Comparison of ENCODE assay signal across 3 cellular contexts in genomic region chr2:66461751-66462150, GRCh38.
A peak's percentile ranks its signal among the peaks of the same experiment; 100 is the strongest.
TF ChIP-seq lines count a peak whose summit lies in the region.

No MANE protein-coding gene starts in this region.

TF ChIP-seq in SK-N-SH treated with all-trans-retinoic acid at 6 μM for 48 hours, 23 proteins besides CTCF, POLR2A, EP300 and RAD21:
- no peak for TF ChIP-seq BACH2 (CRISPR knock-in tag; IDR thresholded peaks at IDR 0.05; ENCODE audit: borderline replicate concordance)
- TF ChIP-seq ISL1 (CRISPR knock-in tag; IDR thresholded peaks at IDR 0.05): peak; percentile 15; the same call in 1 of the 2 replicates

TF ChIP-seq in SK-N-SH, 30 proteins besides CTCF, POLR2A, EP300 and RAD21:
- TF ChIP-seq USF2 (IDR thresholded peaks at IDR 0.05; ENCODE audit: borderline replicate concordance, low read depth, low read length): no peak
- TF ChIP-seq EZH2phosphoT487 (IDR thresholded peaks at IDR 0.05; ENCODE audit: borderline replicate concordance, low read depth): no peak
- TF ChIP-seq IRF3 (IDR thresholded peaks at IDR 0.05; ENCODE audit: low read depth, low read length): no peak
- TF ChIP-seq USF1 (IDR thresholded peaks at IDR 0.05; ENCODE audit: borderline replicate concordance, low read depth): no peak
- no peak for TF ChIP-seq SIN3A (IDR thresholded peaks at IDR 0.05; ENCODE audit: borderline replicate concordance, low read depth, low read length)
- TF ChIP-seq ZBTB33 (IDR thresholded peaks at IDR 0.05; ENCODE audit: borderline replicate concordance, low read depth): no peak
- TF ChIP-seq YY1 (IDR thresholded peaks at IDR 0.05; ENCODE audit: low read depth): no peak
- no peak for TF ChIP-seq TCF12 (IDR thresholded peaks at IDR 0.05)
- no peak for TF ChIP-seq NRF1 (IDR thresholded peaks at IDR 0.05; ENCODE audit: low read depth, low read length)
- no peak for TF ChIP-seq RXRA (IDR thresholded peaks at IDR 0.05; ENCODE audit: borderline replicate concordance, low read depth)
- TF ChIP-seq RFX5 (IDR thresholded peaks at IDR 0.05; ENCODE audit: low read length): no peak
- no peak for TF ChIP-seq FOSL2 (IDR thresholded peaks at IDR 0.05; ENCODE audit: borderline replicate concordance, low read depth)
- TF ChIP-seq TAF1 (IDR thresholded peaks at IDR 0.05; ENCODE audit: borderline replicate concordance, low read depth, low read length): no peak
- TF ChIP-seq NFIC (IDR thresholded peaks at IDR 0.05; ENCODE audit: borderline replicate concordance): no peak
- no peak for TF ChIP-seq GABPA (IDR thresholded peaks at IDR 0.05; ENCODE audit: low read depth)
- TF ChIP-seq MXI1 (IDR thresholded peaks at IDR 0.05; ENCODE audit: low read depth, low read length): no peak
- TF ChIP-seq REST (IDR thresholded peaks at IDR 0.05; ENCODE audit: low read depth, low read length): no peak
- TF ChIP-seq FOXM1 (IDR thresholded peaks at IDR 0.05; ENCODE audit: low read depth): no peak
- no peak for TF ChIP-seq MEF2A (IDR thresholded peaks at IDR 0.05; ENCODE audit: borderline replicate concordance, low read depth)
TF ChIP-seq in SK-N-SH: peak in this region for 0.

TF ChIP-seq in neural cell, 6 proteins besides CTCF, POLR2A, EP300 and RAD21:
- no peak for TF ChIP-seq TAF1 (IDR thresholded peaks at IDR 0.05; ENCODE audit: low read depth)
- no peak for TF ChIP-seq REST (IDR thresholded peaks at IDR 0.05; ENCODE audit: borderline replicate concordance)
- TF ChIP-seq EZH2 (IDR thresholded peaks at IDR 0.05; ENCODE audit: borderline replicate concordance, insufficient read depth, low read length, poor library complexity, severe bottlenecking): no peak
- no peak for TF ChIP-seq MXI1 (conservative IDR thresholded peaks at IDR 0.05; ENCODE audit: poor library complexity, severe bottlenecking)
- no peak for TF ChIP-seq SMC3 (conservative IDR thresholded peaks at IDR 0.05; ENCODE audit: poor library complexity)
- no peak for TF ChIP-seq POLR2AphosphoS5 (IDR thresholded peaks at IDR 0.05)
